Comparison of ENCODE assay signal across 1 cellular context in genomic region chr16:16243886-16244285, GRCh38. TPM values are rescaled to one million over a fixed set of nuclear protein-coding genes. Genes with fewer than 3 reads are reported as not detected.
"Had no signal": no experiment of that assay in that cellular context is flagged by ENCODE, and none has a peak within 500 bp of the region (broad histone marks: within the 10 kb centered on the region; RNA-seq: fewer than 3 reads in every experiment).

No MANE protein-coding gene starts in this region.

RNA-seq across cellular contexts. Expression of gene ABCC6, which starts 20.6 kb away (rescaled TPM):
- total RNA-seq: HT1080 had no signal
